Comparison of ENCODE assay signal across 18 cellular contexts in the genomic region with DNA sequence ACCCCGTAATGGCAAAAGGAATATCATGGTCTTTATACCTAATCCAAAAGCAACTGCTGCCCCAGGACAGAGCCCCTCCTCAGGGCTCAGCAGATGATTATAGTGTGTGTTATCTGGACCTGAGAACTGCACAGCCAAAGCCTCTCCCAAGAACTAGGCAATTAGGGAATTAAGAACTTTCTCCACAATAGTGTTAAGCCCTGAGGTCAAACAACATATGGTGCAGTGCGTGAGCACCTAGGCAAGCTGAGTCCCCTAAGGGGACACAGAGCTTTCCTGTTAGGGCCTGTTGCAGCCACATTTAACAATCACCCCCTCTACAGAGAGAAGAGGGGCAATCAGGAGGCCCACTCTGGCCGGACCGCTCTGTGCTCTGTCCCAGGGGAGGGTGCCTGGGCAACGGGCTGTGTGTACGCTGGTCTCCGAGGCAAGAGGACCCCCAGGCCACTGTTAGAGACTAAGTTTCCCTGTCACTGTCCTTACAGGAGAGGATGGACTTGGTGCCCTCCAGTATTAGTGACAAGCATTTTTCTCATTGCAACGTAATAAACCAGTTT. TPM values are rescaled to one million over a fixed set of nuclear protein-coding genes. Genes with fewer than 3 reads are reported as not detected.
DNase-seq lines count a peak whose midpoint lies in the region; ATAC-seq, FAIRE-seq and TF ChIP-seq lines count a peak whose summit lies in the region.
"Had no signal": no experiment of that assay in that cellular context is flagged by ENCODE, and none has a peak within 500 bp of the region (broad histone marks: within the 10 kb centered on the region; RNA-seq: fewer than 3 reads in every experiment).

No MANE protein-coding gene starts in this region.

- H3K27me3 Mint-ChIP-seq in GM23338 (ENCODE audit: insufficient read depth, low read depth, poor library complexity), result peaks cover 80% of the 10 kb centered on the region

- no peaks in the 10 kb centered on the region; the same call in 1 of the 3 replicates for H3K9me3 Mint-ChIP-seq in GM23338
- H3K9me3 Mint-ChIP-seq: activated naive CD4-positive, alpha-beta T cell treated with anti-CD3 and anti-CD28 coated beads, Interleukin-2, amount 10 ng/mL, durations not matched to agents 7 days and 5 days; T-cell had no signal

- H3K27ac ChIP-seq in GM23338 (ENCODE audit: low read depth), result no peak overlapping the region
- H3K27ac ChIP-seq: vagina had no signal

- H3K4me2 ChIP-seq in GM23338 (peak overlapping the region; percentile 93), skeletal muscle satellite cell (ENCODE audit: low read length) (peak overlapping the region; percentile 98)

- no peak for TF ChIP-seq CTCF in GM23338 (conservative IDR thresholded peaks at IDR 0.05; ENCODE audit: low read depth in 2 of 2)

- no peak for FAIRE-seq in GM12891 (lab: Jason Lieb, UNC)

- TF ChIP-seq POLR2A in GM12891 (IDR thresholded peaks at IDR 0.05; ENCODE audit: low read depth, low read length), result no peak

- H3F3A ChIP-seq in GM23338 (replicated peaks; ENCODE audit: low read depth), result peaks cover 3% of the 10 kb centered on the region; the same call in 1 of the 2 replicates

- no peak overlapping the region for H3K27ac Mint-ChIP-seq in GM23338
- H3K27ac Mint-ChIP-seq: activated naive CD4-positive, alpha-beta T cell treated with anti-CD3 and anti-CD28 coated beads, Interleukin-2, amount 10 ng/mL, durations not matched to agents 7 days and 5 days; T-cell had no signal

- peaks cover 94% of the 10 kb centered on the region for H3K27me3 ChIP-seq in GM23338 (ENCODE audit: insufficient read depth)
- peaks cover 45% of the 10 kb centered on the region for H3K27me3 ChIP-seq in skeletal muscle satellite cell (ENCODE audit: control insufficient read depth, insufficient read depth, low read length)
- H3K27me3 ChIP-seq: vagina had no signal

- H3K4me1 ChIP-seq in GM23338 (ENCODE audit: insufficient read depth), result peaks cover 29% of the 10 kb centered on the region
- H3K4me1 ChIP-seq in skeletal muscle satellite cell (ENCODE audit: control insufficient read depth, insufficient read depth, low read length), result peaks cover 8% of the 10 kb centered on the region

- peaks cover 16% of the 10 kb centered on the region; the same call in 1 of the 2 replicates for H4K20me1 ChIP-seq in GM23338 (replicated peaks; ENCODE audit: insufficient read depth)

- H3K4me3 Mint-ChIP-seq in GM23338, result peak overlapping the region; percentile 83
- H3K4me3 Mint-ChIP-seq: activated naive CD4-positive, alpha-beta T cell treated with anti-CD3 and anti-CD28 coated beads, Interleukin-2, amount 10 ng/mL, durations not matched to agents 7 days and 5 days had no signal

- no peak overlapping the region; the same call in 1 of the 2 replicates for H2AFZ ChIP-seq in GM23338

- peak overlapping the region; percentile 73 for H3K4me3 ChIP-seq in GM23338
- peak overlapping the region; percentile 55 for H3K4me3 ChIP-seq in iPS-18c (ENCODE audit: insufficient read depth, low read depth, low read length)
- H3K4me3 ChIP-seq in skeletal muscle satellite cell (ENCODE audit: low read length), result peak overlapping the region; percentile 72

- H3K9me2 ChIP-seq in GM23338 (ENCODE audit: insufficient read depth), result no peaks in the 10 kb centered on the region

- no peaks in the 10 kb centered on the region for H3K36me3 Mint-ChIP-seq in GM23338 (ENCODE audit: low read depth)
- H3K36me3 Mint-ChIP-seq: activated naive CD4-positive, alpha-beta T cell treated with anti-CD3 and anti-CD28 coated beads, Interleukin-2, amount 10 ng/mL, durations not matched to agents 7 days and 5 days had no signal

- no peaks in the 10 kb centered on the region for H3K9me3 ChIP-seq in iPS-18c (ENCODE audit: control insufficient read depth, insufficient read depth, low read length)
- H3K9me3 ChIP-seq in skeletal muscle satellite cell (replicated peaks; ENCODE audit: low read length), result no peaks in the 10 kb centered on the region
- H3K9me3 ChIP-seq: lower lobe of right lung, vagina had no signal

- H3K79me2 ChIP-seq in GM23338 (replicated peaks; ENCODE audit: insufficient read depth), result no peaks in the 10 kb centered on the region

- no peaks in the 10 kb centered on the region; the same call in 1 of the 2 replicates for H3K36me3 ChIP-seq in GM23338 (ENCODE audit: insufficient read depth)
- H3K36me3 ChIP-seq in skeletal muscle satellite cell (ENCODE audit: insufficient read depth, low read length), result no peaks in the 10 kb centered on the region
- H3K36me3 ChIP-seq: lower lobe of right lung, vagina had no signal

- DNase-seq in GM23338 (ENCODE audit: low spot score) (no peak), NCI-H82 treated with DMSO at 0.1 percent for 48 hours (lab: John Stamatoyannopoulos, UW; ENCODE audit: unreplicated experiment) (peak; percentile 84), HuH-7.5 (ENCODE audit: low spot score) (no peak), GM12891 (ENCODE audit: insufficient read length, low spot score) (no peak)
- DNase-seq: activated CD8-positive, alpha-beta memory T cell treated with anti-CD3 and anti-CD28 coated beads, Interleukin-2, amount 50 U/mL, for 4 hours; activated naive CD4-positive, alpha-beta T cell treated with anti-CD3 and anti-CD28 coated beads, Interleukin-2, amount 10 ng/mL, durations not matched to agents 7 days and 5 days; effector CD4-positive, alpha-beta T cell; lower lobe of right lung; RPMI8226; stimulated activated naive CD8-positive, alpha-beta T cell treated with anti-CD3 and anti-CD28 coated beads, Interleukin-15, Interleukin-2, amounts not matched to agents 100 U/mL and 50 U/mL, for 24 hours had no signal

- H3K4me1 Mint-ChIP-seq in GM23338, result peaks cover 50% of the 10 kb centered on the region

- no peak for ATAC-seq in GM23338
- no peak for ATAC-seq in HG02938 (IDR thresholded peaks at IDR 0.05; ENCODE audit: unreplicated experiment)
- ATAC-seq: activated CD4-positive, CD25-positive, alpha-beta regulatory T cell treated with anti-CD3 and anti-CD28 coated beads, Interleukin-2, amount 50 U/mL, for 24 hours; stimulated activated naive CD8-positive, alpha-beta T cell treated with anti-CD3 and anti-CD28 coated beads, Interleukin-15, Interleukin-2, amounts not matched to agents 100 U/mL and 50 U/mL, for 24 hours had no signal

- no peak overlapping the region for H3K9ac ChIP-seq in skeletal muscle satellite cell (ENCODE audit: low read depth, low read length)

TF ChIP-seq in GM23338, 12 proteins besides CTCF, POLR2A, EP300 and RAD21:
- TF ChIP-seq STAT1 (IDR thresholded peaks at IDR 0.05; ENCODE audit: unreplicated experiment), result no peak
- peak; percentile 9 for TF ChIP-seq EZH2 (IDR thresholded peaks at IDR 0.05; ENCODE audit: low read depth, unreplicated experiment)

TF ChIP-seq in GM12891, 5 proteins besides CTCF, POLR2A, EP300 and RAD21:
- no peak for TF ChIP-seq POU2F2 (IDR thresholded peaks at IDR 0.05; ENCODE audit: low read depth, low read length)

RNA-seq across cellular contexts. Expression of a gene that starts 1.4 kb away (rescaled TPM):
- not detected in 2 replicates for total RNA-seq in GM23338 (2014; rRNA removed; shearing (Covaris generic))
- not detected in 2 replicates for polyA plus RNA-seq in GM23338 (2016; fragmentation: Nextera tagmentation; extraction: Ambion mirVana)
- total RNA-seq in skeletal muscle satellite cell (2012; rRNA removed), result not detected in 2 replicates
- not detected for polyA plus RNA-seq in GM12891 (2012; ENCODE audit: low read depth, missing spikeins)
- total RNA-seq: G401 had no signal

RNA-seq across cellular contexts. Expression of a gene that starts 22.6 kb away (rescaled TPM):
- total RNA-seq in GM23338 (2014; rRNA removed; shearing (Covaris generic)), result not detected in 2 replicates
- 0.16 and 0.42 TPM in 2 replicates for polyA plus RNA-seq in GM23338 (2016; fragmentation: Nextera tagmentation; extraction: Ambion mirVana)
- not detected in 2 replicates for total RNA-seq in skeletal muscle satellite cell (2012; rRNA removed)
- not detected for polyA plus RNA-seq in GM12891 (2012; ENCODE audit: low read depth, missing spikeins)
- total RNA-seq: G401, osteoblast, T-cell had no signal

RNA-seq across cellular contexts. Expression of a gene that starts 52.9 kb away (rescaled TPM):
- total RNA-seq in GM23338 (2014; rRNA removed; shearing (Covaris generic)), result 0.07 TPM in 1 of 2 replicates, not detected in the other
- polyA plus RNA-seq in GM23338 (2016; fragmentation: Nextera tagmentation; extraction: Ambion mirVana), result not detected in 2 replicates
- not detected in 2 replicates for total RNA-seq in skeletal muscle satellite cell (2012; rRNA removed)
- polyA plus RNA-seq in GM12891 (2012; ENCODE audit: low read depth, missing spikeins), result not detected
- total RNA-seq: G401, lower lobe of right lung, T-cell had no signal
